In genomic region chr3:45551214-45552010, GRCh38 we compare ENCODE assay signal across 9 cellular contexts. TPM values are rescaled to one million over a fixed set of nuclear protein-coding genes. Genes with fewer than 3 reads are reported as not detected.
A peak's percentile ranks its signal among the peaks of the same experiment; 100 is the strongest.
DNase-seq lines count a peak whose midpoint lies in the region; ATAC-seq and TF ChIP-seq lines count a peak whose summit lies in the region.
"Had no signal": no experiment of that assay in that cellular context is flagged by ENCODE, and none has a peak within 500 bp of the region (broad histone marks: within the 10 kb centered on the region; RNA-seq: fewer than 3 reads in every experiment).

No MANE protein-coding gene starts in this region.

- intact Hi-C loops in psoas muscle (cut with DNase I): no loop called here
- intact Hi-C loops in CD8-positive, alpha-beta T cell (cut with DNase I, micrococcal nuclease): no loop called here

- DNase-seq in Caki2 (ENCODE audit: low read depth) (peak; percentile 89), RKO (ENCODE audit: low spot score) (peak; percentile 79), fibroblast of villous mesenchyme (ENCODE audit: low read depth) (peak; percentile 97), psoas muscle (peak; percentile 87 to 88)
- no peak for DNase-seq in activated effector memory CD4-positive, alpha-beta T cell treated with Interleukin-2 at 50 U/mL for 16 hours
- no peak for DNase-seq in CD8-positive, alpha-beta T cell

- H3K27ac Mint-ChIP-seq in CD8-positive, alpha-beta T cell: no peak overlapping the region
- H3K27ac Mint-ChIP-seq: stimulated activated naive CD8-positive, alpha-beta T cell treated with anti-CD3 and anti-CD28 coated beads, Interleukin-15, Interleukin-2, amounts not matched to agents 100 ng/mL and 50 ng/mL, for 24 hours had no signal

- WGBS in psoas muscle, 3 donors: 41 to 51% (median 43%) methylated on average over 11 of the region's 11 CpGs

- H3K27me3 ChIP-seq in psoas muscle (ENCODE audit: insufficient read depth in 3 of 3, low read length in 2 of 3): no peaks in the 10 kb centered on the region
- no peaks in the 10 kb centered on the region for H3K27me3 ChIP-seq in CD8-positive, alpha-beta T cell (ENCODE audit: insufficient read depth, low read length)

- H3K9me3 ChIP-seq in psoas muscle: no peaks in the 10 kb centered on the region
- H3K9me3 ChIP-seq in CD8-positive, alpha-beta T cell (ENCODE audit: low read length): no peaks in the 10 kb centered on the region

- peaks cover 82% of the 10 kb centered on the region for H3K4me1 ChIP-seq in psoas muscle
- H3K4me1 ChIP-seq in CD8-positive, alpha-beta T cell (ENCODE audit: insufficient read depth, low read length): no peaks in the 10 kb centered on the region

- peak overlapping the region; percentile 97 for H3K27ac ChIP-seq in psoas muscle
- H3K27ac ChIP-seq in CD8-positive, alpha-beta T cell (ENCODE audit: low read depth, low read length): no peak overlapping the region

- no peaks in the 10 kb centered on the region for H3K36me3 ChIP-seq in psoas muscle (ENCODE audit: insufficient read depth in 1 of 2, low read depth in 1 of 2)
- H3K36me3 ChIP-seq in CD8-positive, alpha-beta T cell (ENCODE audit: insufficient read depth, low read length): no peaks in the 10 kb centered on the region

- TF ChIP-seq CTCF in fibroblast of villous mesenchyme (IDR thresholded peaks at IDR 0.05; ENCODE audit: insufficient read depth, low read depth, low read length) (no peak), psoas muscle (IDR thresholded peaks at IDR 0.05) (no peak)
- TF ChIP-seq CTCF in CD8-positive, alpha-beta T cell (IDR thresholded peaks at IDR 0.05): no peak

- no peaks in the 10 kb centered on the region for H3K4me1 Mint-ChIP-seq in CD8-positive, alpha-beta T cell (ENCODE audit: low read depth)

- in situ Hi-C loops in Caki2 (cut with HindIII; ENCODE audit: low pct_unique_long_range_greater_than_20kb, low sequenced_read_pairs): no loop called here

- CTCF ChIA-PET in CD8-positive, alpha-beta T cell (lab: Charles Lee): interaction anchor here (1.0 to 1.3 kb wide), 2 partner anchors 105 to 109 kb away, joined by 4 to 7 read pairs; no protein-coding TSS in a partner anchor

- no peak overlapping the region for H3K4me3 Mint-ChIP-seq in CD8-positive, alpha-beta T cell
- H3K4me3 Mint-ChIP-seq: stimulated activated naive CD8-positive, alpha-beta T cell treated with anti-CD3 and anti-CD28 coated beads, Interleukin-15, Interleukin-2, amounts not matched to agents 100 ng/mL and 50 ng/mL, for 24 hours had no signal

- POLR2A ChIA-PET in CD8-positive, alpha-beta T cell (lab: Charles Lee): interaction anchor here (0.6 kb wide), 1 partner anchor 71 kb away, joined by 3 read pairs; no protein-coding TSS in a partner anchor

- H3K9me3 Mint-ChIP-seq in CD8-positive, alpha-beta T cell: no peaks in the 10 kb centered on the region
- H3K9me3 Mint-ChIP-seq: stimulated activated naive CD8-positive, alpha-beta T cell treated with anti-CD3 and anti-CD28 coated beads, Interleukin-15, Interleukin-2, amounts not matched to agents 100 ng/mL and 50 ng/mL, for 24 hours had no signal

- H3K27me3 Mint-ChIP-seq in CD8-positive, alpha-beta T cell (ENCODE audit: low read depth): no peaks in the 10 kb centered on the region
- H3K27me3 Mint-ChIP-seq: stimulated activated naive CD8-positive, alpha-beta T cell treated with anti-CD3 and anti-CD28 coated beads, Interleukin-15, Interleukin-2, amounts not matched to agents 100 ng/mL and 50 ng/mL, for 24 hours had no signal

- ATAC-seq in psoas muscle (peak; percentile 55 to 70 (median 60)), HG02763 (IDR thresholded peaks at IDR 0.05; ENCODE audit: unreplicated experiment) (no peak), GM18517 (IDR thresholded peaks at IDR 0.05; ENCODE audit: unreplicated experiment) (no peak)
- ATAC-seq in CD8-positive, alpha-beta T cell: no peak

- H3K36me3 Mint-ChIP-seq in CD8-positive, alpha-beta T cell: peaks cover 25% of the 10 kb centered on the region

- H3K4me3 ChIP-seq in fibroblast of villous mesenchyme (ENCODE audit: low read depth, low read length) (no peak overlapping the region), psoas muscle (peak overlapping the region; percentile 23)
- no peak overlapping the region for H3K4me3 ChIP-seq in CD8-positive, alpha-beta T cell (ENCODE audit: low read depth, low read length)

RNA-seq across cellular contexts. Expression of gene LIMD1, which starts 43.1 kb away (rescaled TPM):
- total RNA-seq in Caki2 (2014; rRNA removed; shearing (Covaris generic); ENCODE audit: low replicate concordance): 11.6 and 16.4 TPM in 2 replicates
- total RNA-seq in fibroblast of villous mesenchyme (15.8 and 23.7 TPM in 2 replicates), psoas muscle (10 to 100 TPM; 22.5 to 34.1 (median 32.0) TPM)
- polyA plus RNA-seq in psoas muscle: 1 to 10 TPM; 3.3 to 9.1 (median 5.5) TPM
- total RNA-seq in CD8-positive, alpha-beta T cell: 10 to 100 TPM; 13.5 to 13.8 TPM

Comparison
In these comparisons a context has a peak if more than half of its experiments do, and no peak if none do; other contexts are left out.
1. DNase-seq: peak in Caki2 (single experiment), RKO (single experiment), fibroblast of villous mesenchyme (single experiment) and psoas muscle (2 of 2); none in activated effector memory CD4-positive, alpha-beta T cell treated with Interleukin-2 at 50 U/mL for 16 hours (single experiment) and CD8-positive, alpha-beta T cell (0 of 7).
2. ATAC-seq: peak in psoas muscle (4 of 4); none in HG02763 (single experiment), GM18517 (single experiment) and CD8-positive, alpha-beta T cell (single experiment).